ENCODE assay signal across 1 cellular context in the genomic region with DNA sequence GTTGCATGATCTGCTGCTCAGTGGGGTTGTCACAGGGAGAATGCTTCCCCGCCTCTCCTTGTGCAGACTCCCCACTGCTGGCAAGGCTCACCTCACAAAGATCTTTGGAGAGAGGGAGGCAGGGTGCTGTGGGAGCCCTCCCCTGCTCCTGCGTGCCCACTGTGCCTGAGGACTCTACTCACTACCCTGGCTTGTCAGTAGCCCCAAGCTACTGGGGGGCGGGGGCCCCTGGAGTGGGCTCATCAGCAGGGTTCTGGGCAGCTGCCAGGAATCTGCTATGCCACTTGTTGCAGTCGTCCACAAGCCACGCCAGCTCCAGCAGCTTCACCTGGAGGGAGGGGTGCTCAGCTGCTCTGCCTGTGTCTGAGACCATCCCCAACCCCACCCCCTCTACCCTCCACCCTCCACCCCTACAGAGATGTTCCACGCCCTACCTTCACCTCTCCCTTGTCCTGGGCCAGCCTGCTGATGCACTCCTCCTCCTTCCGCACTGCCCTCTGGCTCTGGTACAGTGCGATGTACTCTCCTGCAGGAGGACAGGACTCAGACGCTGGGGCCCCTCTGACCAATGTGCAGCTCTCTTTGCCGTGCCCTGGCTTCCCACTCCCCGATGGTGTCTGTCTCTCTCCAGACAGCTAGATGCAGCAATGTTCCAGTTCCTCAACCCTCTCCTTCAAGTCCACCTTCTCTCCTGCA.
TF ChIP-seq lines count a peak whose summit lies in the region.

No MANE protein-coding gene starts in this region.

TF ChIP-seq in HepG2, 621 proteins besides CTCF, POLR2A, EP300 and RAD21:
- TF ChIP-seq, protein P1, sequence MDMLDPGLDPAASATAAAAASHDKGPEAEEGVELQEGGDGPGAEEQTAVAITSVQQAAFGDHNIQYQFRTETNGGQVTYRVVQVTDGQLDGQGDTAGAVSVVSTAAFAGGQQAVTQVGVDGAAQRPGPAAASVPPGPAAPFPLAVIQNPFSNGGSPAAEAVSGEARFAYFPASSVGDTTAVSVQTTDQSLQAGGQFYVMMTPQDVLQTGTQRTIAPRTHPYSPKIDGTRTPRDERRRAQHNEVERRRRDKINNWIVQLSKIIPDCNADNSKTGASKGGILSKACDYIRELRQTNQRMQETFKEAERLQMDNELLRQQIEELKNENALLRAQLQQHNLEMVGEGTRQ (IDR thresholded peaks at IDR 0.05; ENCODE audit: low read depth, low read length), result no peak
- TF ChIP-seq, protein P1 (CRISPR knock-in tag; IDR thresholded peaks at IDR 0.05; ENCODE audit: borderline replicate concordance), result no peak
TF ChIP-seq in HepG2: peak in this region for 0.
